Comparison of ENCODE assay signal across 30 cellular contexts in genomic region chr11:10493041-10493663, GRCh38. TPM values are rescaled to one million over a fixed set of nuclear protein-coding genes. Genes with fewer than 3 reads are reported as not detected.
DNase-seq lines count a peak whose midpoint lies in the region; ATAC-seq and TF ChIP-seq lines count a peak whose summit lies in the region.
"Had no signal": no experiment of that assay in that cellular context is flagged by ENCODE, and none has a peak within 500 bp of the region (broad histone marks: within the 10 kb centered on the region; RNA-seq: fewer than 3 reads in every experiment).

No MANE protein-coding gene starts in this region.

- no peaks in the 10 kb centered on the region for H3K9me3 Mint-ChIP-seq in activated naive CD4-positive, alpha-beta T cell treated with anti-CD3 and anti-CD28 coated beads, Interleukin-2, amount 50 U/mL, for 72 hours
- H3K9me3 Mint-ChIP-seq in endodermal cell = peaks cover 2% of the 10 kb centered on the region
- peaks cover 10% of the 10 kb centered on the region for H3K9me3 Mint-ChIP-seq in type B pancreatic cell
- H3K9me3 Mint-ChIP-seq: activated naive CD8-positive, alpha-beta T cell treated with anti-CD3 and anti-CD28 coated beads, Interleukin-2, amount 10 ng/mL, durations not matched to agents 7 days and 5 days; activated T-helper 17 cell treated with anti-CD3 and anti-CD28 coated beads, Interleukin-2, amount 50 U/mL, for 72 hours; immature natural killer cell had no signal

- H3K4me2 ChIP-seq in neuronal stem cell (ENCODE audit: insufficient read depth, low read length, poor library complexity, severe bottlenecking) = no peak overlapping the region
- H3K4me2 ChIP-seq: KMS-11 had no signal

- H3K27ac ChIP-seq in endodermal cell (ENCODE audit: low read depth, low read length) = no peak overlapping the region
- no peak overlapping the region for H3K27ac ChIP-seq in neuronal stem cell (replicated peaks; ENCODE audit: low read length)
- H3K27ac ChIP-seq: KMS-11, transverse colon, WERI-Rb-1 had no signal

- no peak for ATAC-seq in activated naive CD4-positive, alpha-beta T cell treated with anti-CD3 and anti-CD28 coated beads, Interleukin-2, amount 50 U/mL, for 72 hours
- ATAC-seq in HG03025 (IDR thresholded peaks at IDR 0.05; ENCODE audit: low FRiP score, unreplicated experiment) (no peak), HG02571 (IDR thresholded peaks at IDR 0.05; ENCODE audit: unreplicated experiment) (no peak)
- ATAC-seq: activated T-helper 17 cell treated with anti-CD3 and anti-CD28 coated beads, Interleukin-2, amount 50 U/mL, for 72 hours; left ventricle myocardium superior; mucosa of descending colon; Panc1 had no signal

- H2BK15ac ChIP-seq in neuronal stem cell (ENCODE audit: low read length) = no peak overlapping the region

- peak overlapping the region; percentile 24 to 77 for H3K27ac Mint-ChIP-seq in activated naive CD4-positive, alpha-beta T cell treated with anti-CD3 and anti-CD28 coated beads, Interleukin-2, amount 50 U/mL, for 72 hours
- no peak overlapping the region for H3K27ac Mint-ChIP-seq in endodermal cell
- H3K27ac Mint-ChIP-seq in type B pancreatic cell = no peak overlapping the region
- H3K27ac Mint-ChIP-seq: activated naive CD8-positive, alpha-beta T cell treated with anti-CD3 and anti-CD28 coated beads, Interleukin-2, amount 10 ng/mL, durations not matched to agents 7 days and 5 days; immature natural killer cell had no signal

- no peak overlapping the region for H4K91ac ChIP-seq in neuronal stem cell (ENCODE audit: low read depth, low read length, poor library complexity)

- H2AK5ac ChIP-seq in neuronal stem cell (ENCODE audit: low read depth, low read length) = peak overlapping the region; percentile 60

- H3K9me3 ChIP-seq in endodermal cell (ENCODE audit: control insufficient read depth, low read length) (no peaks in the 10 kb centered on the region), neuronal stem cell (replicated peaks in 1 of 2; ENCODE audit: control insufficient read depth in 2 of 2, insufficient read depth in 1 of 2, low read depth in 1 of 2, low read length in 2 of 2) (peaks cover 0 to 4% of the 10 kb centered on the region in 2 donors)
- H3K9me3 ChIP-seq: mucosa of descending colon, transverse colon had no signal

- H3K27me3 Mint-ChIP-seq in endodermal cell (ENCODE audit: insufficient read depth) (no peaks in the 10 kb centered on the region), type B pancreatic cell (no peaks in the 10 kb centered on the region)
- H3K27me3 Mint-ChIP-seq: activated naive CD8-positive, alpha-beta T cell treated with anti-CD3 and anti-CD28 coated beads, Interleukin-2, amount 10 ng/mL, durations not matched to agents 7 days and 5 days; activated T-helper 17 cell treated with anti-CD3 and anti-CD28 coated beads, Interleukin-2, amount 50 U/mL, for 72 hours had no signal

- H3K4me1 ChIP-seq in endodermal cell (ENCODE audit: control insufficient read depth, insufficient read depth, low read length) (no peaks in the 10 kb centered on the region), neuronal stem cell (ENCODE audit: control insufficient read depth in 2 of 2, insufficient read depth in 1 of 2, low read depth in 1 of 2, low read length in 2 of 2) (peaks cover 8 to 13% of the 10 kb centered on the region in 2 donors)

- H3K14ac ChIP-seq in neuronal stem cell (ENCODE audit: low read length) = no peak overlapping the region

- H3K4me3 ChIP-seq in endodermal cell (ENCODE audit: low read length) = no peak overlapping the region
- no peak overlapping the region for H3K4me3 ChIP-seq in neuronal stem cell (ENCODE audit: low read length in 2 of 2)
- H3K4me3 ChIP-seq: mucosa of descending colon, transverse colon had no signal

- WGBS in endodermal cell (ENCODE audit: insufficient coverage in 1 of 2, insufficient read length in 1 of 2), 2 experiments = 88 to 94% methylated on average over 11 to 18 of the region's 18 CpGs
- no CpG with 5 or more reads among the region's 18 CpGs for WGBS in neuronal stem cell (ENCODE audit: extremely low coverage in 2 of 2, insufficient read length in 2 of 2, insufficient replicate concordance in 1 of 2), 2 donors

- H3K4me3 Mint-ChIP-seq in endodermal cell (no peak overlapping the region), type B pancreatic cell (no peak overlapping the region)
- H3K4me3 Mint-ChIP-seq: activated naive CD8-positive, alpha-beta T cell treated with anti-CD3 and anti-CD28 coated beads, Interleukin-2, amount 10 ng/mL, durations not matched to agents 7 days and 5 days; activated T-helper 17 cell treated with anti-CD3 and anti-CD28 coated beads, Interleukin-2, amount 50 U/mL, for 72 hours; immature natural killer cell; neural crest cell had no signal

- no peaks in the 10 kb centered on the region for H3K79me1 ChIP-seq in neuronal stem cell (ENCODE audit: low read depth, low read length)

- H3K23ac ChIP-seq in neuronal stem cell (ENCODE audit: low read depth, low read length, poor library complexity) = peak overlapping the region; percentile 23

- no peak overlapping the region for H2AFZ ChIP-seq in neuronal stem cell (ENCODE audit: low read length)

- H3K9ac ChIP-seq in endodermal cell (ENCODE audit: extremely low read depth, low read length, poor library complexity, severe bottlenecking) (no peak overlapping the region), neuronal stem cell (ENCODE audit: low read depth, low read length, poor library complexity) (peak overlapping the region; percentile 0)
- H3K9ac ChIP-seq: KMS-11 had no signal

- H3K36me3 Mint-ChIP-seq in activated naive CD4-positive, alpha-beta T cell treated with anti-CD3 and anti-CD28 coated beads, Interleukin-2, amount 50 U/mL, for 72 hours = peaks cover 13% of the 10 kb centered on the region in 2 donors
- peaks cover 27% of the 10 kb centered on the region for H3K36me3 Mint-ChIP-seq in endodermal cell (ENCODE audit: low read depth)
- H3K36me3 Mint-ChIP-seq in type B pancreatic cell = peaks cover 31% of the 10 kb centered on the region

- H3K36me3 ChIP-seq in endodermal cell (ENCODE audit: control insufficient read depth, insufficient read depth, low read length) (no peaks in the 10 kb centered on the region), neuronal stem cell (replicated peaks in 1 of 2; ENCODE audit: control insufficient read depth in 2 of 2, insufficient read depth in 2 of 2, low read length in 2 of 2) (no peaks in the 10 kb centered on the region)
- H3K36me3 ChIP-seq: transverse colon had no signal

- TF ChIP-seq CTCF in endodermal cell (conservative IDR thresholded peaks at IDR 0.05) (no peak), type B pancreatic cell (conservative IDR thresholded peaks at IDR 0.05) (no peak)

- H3K18ac ChIP-seq in neuronal stem cell (ENCODE audit: low read length) = peak overlapping the region; percentile 76

- DNase-seq in activated naive CD4-positive, alpha-beta T cell treated with anti-CD3 and anti-CD28 coated beads, Interleukin-2, amount 50 U/mL, for 72 hours (ENCODE audit: low spot score in 2 of 2) = no peak
- DNase-seq in activated naive CD4-positive, alpha-beta T cell treated with Interleukin-2 at 50 U/mL for 16 hours = no peak
- DNase-seq in endodermal cell (peak; percentile 25), neuronal stem cell (ENCODE audit: low spot score) (no peak), type B pancreatic cell (ENCODE audit: extremely low spot score, unreplicated experiment) (peak; percentile 43)
- DNase-seq in effector CD8-positive, alpha-beta T cell (lab: John Stamatoyannopoulos, UW) = no peak
- DNase-seq: activated CD4-positive, alpha-beta T cell treated with anti-CD3 and anti-CD28 coated beads, Interleukin-2, amount 50 U/mL, for 1 hour; activated naive CD8-positive, alpha-beta T cell treated with anti-CD3 and anti-CD28 coated beads, Interleukin-2, amount 10 ng/mL, durations not matched to agents 7 days and 5 days; caudate nucleus; dermis blood vessel endothelial cell; hypothalamus; immature natural killer cell; left ventricle myocardium superior; MM.1S; mucosa of descending colon; NCI-H1417; NCI-H2029 treated with DMSO at 0.1 percent for 48 hours; NCI-H2227 treated with DMSO at 0.1 percent for 48 hours; NCI-H526 treated with DMSO at 0.1 percent for 48 hours; SIG-M5; SW 1271; T1000; transverse colon; WERI-Rb-1 had no signal

- no peak overlapping the region for H2BK12ac ChIP-seq in neuronal stem cell (ENCODE audit: low read length)

- H3K4me1 Mint-ChIP-seq in endodermal cell = peaks cover 16% of the 10 kb centered on the region
- peaks cover 29% of the 10 kb centered on the region for H3K4me1 Mint-ChIP-seq in type B pancreatic cell (ENCODE audit: unreplicated experiment)

- no peak overlapping the region for H3K4ac ChIP-seq in neuronal stem cell (ENCODE audit: low read length)

- H2BK120ac ChIP-seq in neuronal stem cell (ENCODE audit: low read depth, low read length) = no peak overlapping the region

- H2BK5ac ChIP-seq in neuronal stem cell (ENCODE audit: low read length) = no peak overlapping the region

- no peak overlapping the region for H4K8ac ChIP-seq in neuronal stem cell (ENCODE audit: low read depth, low read length)

- H3K27me3 ChIP-seq in endodermal cell (ENCODE audit: control insufficient read depth, insufficient read depth, low read length, poor library complexity, severe bottlenecking) (no peaks in the 10 kb centered on the region), neuronal stem cell (ENCODE audit: control insufficient read depth in 3 of 3, insufficient read depth in 3 of 3, low read depth in 1 of 3, low read length in 3 of 3) (no peaks in the 10 kb centered on the region)
- H3K27me3 ChIP-seq: transverse colon had no signal

RNA-seq across cellular contexts. Expression of gene AMPD3, which starts 38.1 kb away (rescaled TPM):
- 10 to 100 TPM; 41.9 to 50.5 TPM for total RNA-seq in activated naive CD4-positive, alpha-beta T cell treated with anti-CD3 and anti-CD28 coated beads, Interleukin-2, amount 50 U/mL, for 72 hours
- 1 to 10 TPM; 7.1 to 7.9 TPM for total RNA-seq in endodermal cell
- polyA plus RNA-seq in endodermal cell (2013, experiment 1 of 2) = 2.5 TPM
- 2.2 TPM for polyA plus RNA-seq in endodermal cell (2013, experiment 2 of 2)
- 0.99 TPM for polyA plus RNA-seq in neuronal stem cell (2013, experiment 1 of 2)
- 1.2 TPM for polyA plus RNA-seq in neuronal stem cell (2013, experiment 2 of 2)
- total RNA-seq in type B pancreatic cell (ENCODE audit: low replicate concordance) = 7.0 and 9.0 TPM in 2 replicates

RNA-seq across cellular contexts. Expression of gene RNF141, which starts 47.8 kb away (rescaled TPM):
- 10 to 100 TPM in 1 of 2 donors, 1 to 10 TPM in 1; 9.1 to 12.2 TPM for total RNA-seq in activated naive CD4-positive, alpha-beta T cell treated with anti-CD3 and anti-CD28 coated beads, Interleukin-2, amount 50 U/mL, for 72 hours
- total RNA-seq in endodermal cell (10 to 100 TPM; 34.7 to 42.2 TPM), type B pancreatic cell (ENCODE audit: low replicate concordance) (43.2 and 86.4 TPM in 2 replicates)
- polyA plus RNA-seq in endodermal cell (2013, experiment 1 of 2) = 32.0 TPM
- polyA plus RNA-seq in endodermal cell (2013, experiment 2 of 2) = 31.3 TPM
- 27.1 TPM for polyA plus RNA-seq in neuronal stem cell (2013, experiment 1 of 2)
- 26.4 TPM for polyA plus RNA-seq in neuronal stem cell (2013, experiment 2 of 2)

Comparison
In these comparisons a context has a peak if more than half of its experiments do, and no peak if none do; other contexts are left out.
1. DNase-seq: peak in endodermal cell (single experiment) and type B pancreatic cell (single experiment); none in activated naive CD4-positive, alpha-beta T cell treated with anti-CD3 and anti-CD28 coated beads, Interleukin-2, amount 50 U/mL, for 72 hours (0 of 2), activated naive CD4-positive, alpha-beta T cell treated with Interleukin-2 at 50 U/mL for 16 hours (single experiment), neuronal stem cell (single experiment) and effector CD8-positive, alpha-beta T cell (single experiment).
2. H3K27ac Mint-ChIP-seq: peak in activated naive CD4-positive, alpha-beta T cell treated with anti-CD3 and anti-CD28 coated beads, Interleukin-2, amount 50 U/mL, for 72 hours (2 of 2); none in endodermal cell (single experiment) and type B pancreatic cell (single experiment).